Comparison of ENCODE assay signal across 8 cellular contexts in genomic region chr12:117212563-117213190, GRCh38. TPM values are rescaled to one million over a fixed set of nuclear protein-coding genes. Genes with fewer than 3 reads are reported as not detected.
DNase-seq lines count a peak whose midpoint lies in the region; ATAC-seq lines count a peak whose summit lies in the region.

No MANE protein-coding gene starts in this region.

- no peak overlapping the region for H3K9ac ChIP-seq in GM23248

- no peak overlapping the region for H3K4me3 ChIP-seq in GM23248

- H3K27me3 ChIP-seq in GM23248 (replicated peaks; ENCODE audit: insufficient read depth), result peaks cover 10% of the 10 kb centered on the region

- no peak for ATAC-seq in HG03469 (IDR thresholded peaks at IDR 0.05; ENCODE audit: unreplicated experiment)

- H3K4me2 ChIP-seq in GM23248 (ENCODE audit: unreplicated experiment), result no peak overlapping the region

- H3K79me2 ChIP-seq in GM23248 (ENCODE audit: insufficient read depth), result no peaks in the 10 kb centered on the region

- no peaks in the 10 kb centered on the region for H3K9me2 ChIP-seq in GM23248 (ENCODE audit: insufficient read depth)

- H3K27ac ChIP-seq in GM23248, result no peak overlapping the region

- no peaks in the 10 kb centered on the region for H3F3A ChIP-seq in GM23248 (ENCODE audit: insufficient read depth)

- 2 to 3% methylated on average over 7 of the region's 7 CpGs for WGBS in GM23248 (ENCODE audit: low coverage in 1 of 2, low lambda C conversion rate in 2 of 2, missing lambda C conversion rate in 2 of 2), 2 experiments

- no peak overlapping the region for H2AFZ ChIP-seq in GM23248

- no peaks in the 10 kb centered on the region for H4K20me1 ChIP-seq in GM23248 (ENCODE audit: insufficient read depth)

- H3K9me3 ChIP-seq in GM23248 (ENCODE audit: low read depth), result no peaks in the 10 kb centered on the region

- H3K36me3 ChIP-seq in GM23248 (ENCODE audit: low read depth), result no peaks in the 10 kb centered on the region

- in situ Hi-C loops in GM23248 (cut with MboI), result loop anchor here (10.0 kb wide), 1 partner anchor 642 kb away; no protein-coding TSS in a partner anchor

- H3K4me1 ChIP-seq in GM23248 (ENCODE audit: insufficient read depth), result no peaks in the 10 kb centered on the region

- DNase-seq in Ammon's horn (ENCODE audit: low spot score) (peak; percentile 85), GM23248 (peak; percentile 79), NCI-H345 treated with DMSO at 0.1 percent for 48 hours (lab: John Stamatoyannopoulos, UW; ENCODE audit: unreplicated experiment) (peak; percentile 74), cerebellar cortex (ENCODE audit: low spot score) (peak; percentile 92), kidney tubule cell (ENCODE audit: low spot score) (peak; percentile 74)
- DNase-seq in activated CD4-positive, CD25-positive, alpha-beta regulatory T cell treated with anti-CD3 and anti-CD28 coated beads, Interleukin-2, amount 50 U/mL, for 72 hours, result peak; percentile 62
- peak; percentile 34 to 51 for DNase-seq in stimulated activated CD4-positive, alpha-beta T cell treated with anti-CD3 and anti-CD28 coated beads, Interleukin-4, amount 100 ng/mL, for 4 hours

RNA-seq across cellular contexts. Expression of gene FBXO21, which starts 22.4 kb away (rescaled TPM):
- total RNA-seq in GM23248 (2014; rRNA removed; shearing (Covaris generic)), result 29.2 and 43.9 TPM in 2 replicates
- polyA plus RNA-seq in GM23248 (2016; fragmentation: Nextera tagmentation; extraction: Ambion mirVana), result 32.3 and 33.9 TPM in 2 replicates
